1 cellular context compared by ENCODE assay signal in the genomic region with DNA sequence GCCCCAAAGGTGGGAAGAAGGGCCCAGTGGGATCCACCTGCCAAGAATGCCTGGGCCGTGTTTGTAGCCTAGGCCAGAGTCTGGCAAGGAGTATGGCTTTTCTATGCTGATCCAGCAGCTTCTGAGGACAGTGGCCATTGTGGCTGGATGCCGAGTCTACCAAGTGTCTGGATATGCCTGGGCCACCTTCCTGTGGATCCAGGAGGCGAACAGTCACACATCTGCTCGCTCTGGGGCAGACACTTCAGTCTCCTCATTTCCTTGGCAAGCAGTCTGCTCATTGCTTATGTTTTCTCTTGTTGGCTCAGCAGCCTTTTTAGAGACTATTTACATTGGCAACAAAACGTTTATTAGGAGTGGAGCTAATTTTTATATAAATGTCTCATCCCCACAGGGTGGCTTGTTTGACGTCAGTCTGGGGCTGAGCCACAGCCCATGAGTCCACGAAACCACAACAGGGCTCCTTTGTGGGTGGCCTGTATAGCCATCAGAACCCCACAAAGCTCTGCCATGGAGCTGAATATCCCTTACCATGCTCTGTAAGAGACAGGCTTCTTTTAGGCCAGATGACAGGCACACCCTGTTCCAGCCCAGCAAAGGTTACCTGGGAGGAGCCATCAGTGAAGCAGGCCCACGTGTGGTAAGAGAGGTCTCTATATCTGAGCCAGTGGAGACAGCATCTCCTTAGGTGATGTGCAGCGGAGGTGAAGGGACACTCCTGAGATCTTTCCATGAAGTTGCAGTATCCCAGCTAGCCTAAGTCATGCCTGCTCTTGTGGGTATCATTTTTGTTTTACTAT.
TF ChIP-seq lines count a peak whose summit lies in the region.

No MANE protein-coding gene starts in this region.

TF ChIP-seq in WTC11, 78 proteins besides CTCF, POLR2A, EP300 and RAD21 (continued from another document):
- TF ChIP-seq, protein P1, sequence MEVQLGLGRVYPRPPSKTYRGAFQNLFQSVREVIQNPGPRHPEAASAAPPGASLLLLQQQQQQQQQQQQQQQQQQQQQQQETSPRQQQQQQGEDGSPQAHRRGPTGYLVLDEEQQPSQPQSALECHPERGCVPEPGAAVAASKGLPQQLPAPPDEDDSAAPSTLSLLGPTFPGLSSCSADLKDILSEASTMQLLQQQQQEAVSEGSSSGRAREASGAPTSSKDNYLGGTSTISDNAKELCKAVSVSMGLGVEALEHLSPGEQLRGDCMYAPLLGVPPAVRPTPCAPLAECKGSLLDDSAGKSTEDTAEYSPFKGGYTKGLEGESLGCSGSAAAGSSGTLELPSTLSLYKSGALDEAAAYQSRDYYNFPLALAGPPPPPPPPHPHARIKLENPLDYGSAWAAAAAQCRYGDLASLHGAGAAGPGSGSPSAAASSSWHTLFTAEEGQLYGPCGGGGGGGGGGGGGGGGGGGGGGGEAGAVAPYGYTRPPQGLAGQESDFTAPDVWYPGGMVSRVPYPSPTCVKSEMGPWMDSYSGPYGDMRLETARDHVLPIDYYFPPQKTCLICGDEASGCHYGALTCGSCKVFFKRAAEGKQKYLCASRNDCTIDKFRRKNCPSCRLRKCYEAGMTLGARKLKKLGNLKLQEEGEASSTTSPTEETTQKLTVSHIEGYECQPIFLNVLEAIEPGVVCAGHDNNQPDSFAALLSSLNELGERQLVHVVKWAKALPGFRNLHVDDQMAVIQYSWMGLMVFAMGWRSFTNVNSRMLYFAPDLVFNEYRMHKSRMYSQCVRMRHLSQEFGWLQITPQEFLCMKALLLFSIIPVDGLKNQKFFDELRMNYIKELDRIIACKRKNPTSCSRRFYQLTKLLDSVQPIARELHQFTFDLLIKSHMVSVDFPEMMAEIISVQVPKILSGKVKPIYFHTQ (CRISPR knock-in tag; IDR thresholded peaks at IDR 0.05), result no peak
- TF ChIP-seq, protein P2, sequence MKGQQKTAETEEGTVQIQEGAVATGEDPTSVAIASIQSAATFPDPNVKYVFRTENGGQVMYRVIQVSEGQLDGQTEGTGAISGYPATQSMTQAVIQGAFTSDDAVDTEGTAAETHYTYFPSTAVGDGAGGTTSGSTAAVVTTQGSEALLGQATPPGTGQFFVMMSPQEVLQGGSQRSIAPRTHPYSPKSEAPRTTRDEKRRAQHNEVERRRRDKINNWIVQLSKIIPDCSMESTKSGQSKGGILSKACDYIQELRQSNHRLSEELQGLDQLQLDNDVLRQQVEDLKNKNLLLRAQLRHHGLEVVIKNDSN (CRISPR knock-in tag; IDR thresholded peaks at IDR 0.05), result no peak
- TF ChIP-seq GTF2I (CRISPR knock-in tag; conservative IDR thresholded peaks at IDR 0.05), result no peak
- no peak for TF ChIP-seq FOXK1 (CRISPR knock-in tag; IDR thresholded peaks at IDR 0.05)
- no peak for TF ChIP-seq ATF1 (CRISPR knock-in tag; IDR thresholded peaks at IDR 0.05)
- TF ChIP-seq, protein P3, sequence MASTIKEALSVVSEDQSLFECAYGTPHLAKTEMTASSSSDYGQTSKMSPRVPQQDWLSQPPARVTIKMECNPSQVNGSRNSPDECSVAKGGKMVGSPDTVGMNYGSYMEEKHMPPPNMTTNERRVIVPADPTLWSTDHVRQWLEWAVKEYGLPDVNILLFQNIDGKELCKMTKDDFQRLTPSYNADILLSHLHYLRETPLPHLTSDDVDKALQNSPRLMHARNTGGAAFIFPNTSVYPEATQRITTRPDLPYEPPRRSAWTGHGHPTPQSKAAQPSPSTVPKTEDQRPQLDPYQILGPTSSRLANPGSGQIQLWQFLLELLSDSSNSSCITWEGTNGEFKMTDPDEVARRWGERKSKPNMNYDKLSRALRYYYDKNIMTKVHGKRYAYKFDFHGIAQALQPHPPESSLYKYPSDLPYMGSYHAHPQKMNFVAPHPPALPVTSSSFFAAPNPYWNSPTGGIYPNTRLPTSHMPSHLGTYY (CRISPR knock-in tag; IDR thresholded peaks at IDR 0.05), result no peak
